Comparison of ENCODE assay signal across 32 cellular contexts in the genomic region with DNA sequence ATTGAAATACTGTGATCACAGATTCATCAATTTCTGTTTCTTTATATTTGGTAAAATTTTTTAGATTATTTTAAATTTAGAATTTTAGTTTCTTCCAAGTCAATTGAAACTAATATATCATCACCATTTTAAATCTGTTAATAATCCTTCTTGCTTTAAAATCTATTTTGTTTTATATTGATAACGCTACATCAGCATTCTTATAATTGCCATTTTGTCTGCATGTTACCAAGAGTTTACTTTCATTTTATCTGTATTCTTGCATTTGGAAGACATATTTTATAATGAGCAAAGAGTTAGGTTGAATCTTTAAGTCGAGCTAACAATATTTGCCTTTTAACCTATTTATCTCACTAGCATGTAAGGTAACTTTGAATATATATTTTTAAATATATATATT.
"Had no signal": no experiment of that assay in that cellular context is flagged by ENCODE, and none has a peak within 500 bp of the region (broad histone marks: within the 10 kb centered on the region; RNA-seq: fewer than 3 reads in every experiment).

No MANE protein-coding gene starts in this region.

- H3K9me3 ChIP-seq: adrenal gland, body of pancreas, breast epithelium had no signal

- FAIRE-seq: astrocyte had no signal

- H3K36me3 ChIP-seq: adrenal gland, brain microvascular endothelial cell, breast epithelium had no signal

- H3K27me3 ChIP-seq: adrenal gland, body of pancreas, brain microvascular endothelial cell, breast epithelium had no signal

- H3K27ac ChIP-seq: adrenal gland, body of pancreas, brain microvascular endothelial cell, breast epithelium, VCaP had no signal

- H3K4me3 ChIP-seq: adrenal gland, body of pancreas, breast epithelium had no signal

- ATAC-seq: activated CD8-positive, alpha-beta T cell treated with anti-CD3 and anti-CD28 coated beads for 36 hours; activated naive CD4-positive, alpha-beta T cell treated with anti-CD3 and anti-CD28 coated beads, Interleukin-2, amount 50 U/mL, for 72 hours; activated T-cell treated with anti-CD3 and anti-CD28 coated beads, Interleukin-2, amount 50 U/mL, for 4 hours; activated T-cell treated with anti-CD3 and anti-CD28 coated beads, Interleukin-2, amount 50 U/mL, for 72 hours; activated T-helper 17 cell treated with anti-CD3 and anti-CD28 coated beads, Interleukin-2, amount 50 U/mL, for 72 hours; body of pancreas had no signal

- H3K4me1 ChIP-seq: adrenal gland, body of pancreas, breast epithelium had no signal

- DNase-seq: activated B cell treated with CpG ODN at 0.5 μM for 24 hours; activated CD4-positive, alpha-beta memory T cell treated with anti-CD3 and anti-CD28 coated beads for 36 hours; activated CD4-positive, alpha-beta T cell treated with anti-CD3 and anti-CD28 coated beads for 4 hours; activated CD4-positive, alpha-beta T cell treated with anti-CD3 and anti-CD28 coated beads, Interleukin-2, amount 10 ng/mL, durations not matched to agents 24 days and 14 days; activated CD4-positive, alpha-beta T cell treated with anti-CD3 and anti-CD28 coated beads, Interleukin-2, amount 50 U/mL, for 1 hour; activated CD4-positive, alpha-beta T cell treated with anti-CD3 and anti-CD28 coated beads, Interleukin-2, amount 50 U/mL, for 4 hours; activated CD4-positive, CD25-positive, alpha-beta regulatory T cell treated with anti-CD3 and anti-CD28 coated beads, Interleukin-2, amount 50 U/mL, for 72 hours; activated CD8-positive, alpha-beta memory T cell treated with anti-CD3 and anti-CD28 coated beads, Interleukin-2, amount 50 U/mL, for 4 hours; activated CD8-positive, alpha-beta T cell treated with anti-CD3 and anti-CD28 coated beads for 36 hours; activated effector memory CD4-positive, alpha-beta T cell treated with anti-CD3 and anti-CD28 coated beads, Interleukin-2, amount 50 U/mL, for 16 hours; activated gamma-delta T cell treated with Interleukin-2 at 50 U/mL for 16 hours; activated naive CD4-positive, alpha-beta T cell; activated naive CD4-positive, alpha-beta T cell treated with anti-CD3 and anti-CD28 coated beads for 36 hours; activated naive CD4-positive, alpha-beta T cell treated with anti-CD3 and anti-CD28 coated beads, Interleukin-2, amount 50 U/mL, for 16 hours; activated naive CD8-positive, alpha-beta T cell treated with anti-CD3 and anti-CD28 coated beads for 36 hours; activated T-cell treated with anti-CD3 and anti-CD28 coated beads for 4 hours; activated T-cell treated with anti-CD3 and anti-CD28 coated beads, Interleukin-2, amount 50 U/mL, for 1 hour; activated T-cell treated with anti-CD3 and anti-CD28 coated beads, Interleukin-2, amount 50 U/mL, for 4 hours; activated T-cell treated with anti-CD3 and anti-CD28 coated beads, Interleukin-2, amount 50 U/mL, for 72 hours; adrenal gland; amniotic stem cell; aorta; body of pancreas; brain microvascular endothelial cell; central memory CD4-positive, alpha-beta T cell; T-helper 2 cell; T-helper 9 cell had no signal
